1 cellular context compared by ENCODE assay signal in genomic region chr19:5870986-5871394, GRCh38.
TF ChIP-seq lines count a peak whose summit lies in the region.

No MANE protein-coding gene starts in this region.

TF ChIP-seq in HepG2, 621 proteins besides CTCF, POLR2A, EP300 and RAD21 (continued from another document and continues in another):
- TF ChIP-seq CEBPZ (IDR thresholded peaks at IDR 0.05; ENCODE audit: low read length) (no peak), LRRFIP1 (CRISPR knock-in tag; conservative IDR thresholded peaks at IDR 0.05) (no peak), ZNF460 (CRISPR knock-in tag; IDR thresholded peaks at IDR 0.05; ENCODE audit: borderline replicate concordance) (peak; percentile 99), SMAD3 (CRISPR knock-in tag; IDR thresholded peaks at IDR 0.05) (peak; percentile 99), ZNF672 (CRISPR knock-in tag; IDR thresholded peaks at IDR 0.05) (no peak), GMEB2 (CRISPR knock-in tag; IDR thresholded peaks at IDR 0.05; ENCODE audit: low read depth) (0 out of 2 replicates have a peak, but pooled peaks have one; percentile 12), FUBP1 (CRISPR knock-in tag; IDR thresholded peaks at IDR 0.05; ENCODE audit: borderline replicate concordance) (no peak; the same call in 1 of the 2 replicates), SPEN (CRISPR knock-in tag; IDR thresholded peaks at IDR 0.05; ENCODE audit: low read depth) (peak; percentile 80; the same call in 1 of the 2 replicates), NR3C1 (CRISPR knock-in tag; IDR thresholded peaks at IDR 0.05) (no peak), ZNF160 (CRISPR knock-in tag; IDR thresholded peaks at IDR 0.05) (no peak), ZC3H13 (CRISPR knock-in tag; IDR thresholded peaks at IDR 0.05) (peak; percentile 75), BHLHE40 (IDR thresholded peaks at IDR 0.05; ENCODE audit: low read length) (peak; percentile 92), ZBTB14 (CRISPR knock-in tag; IDR thresholded peaks at IDR 0.05) (no peak), ZNF598 (CRISPR knock-in tag; IDR thresholded peaks at IDR 0.05; ENCODE audit: borderline replicate concordance) (no peak), DBP (CRISPR knock-in tag; IDR thresholded peaks at IDR 0.05; ENCODE audit: not compliant biosample characterization) (no peak), ZGPAT (CRISPR knock-in tag; IDR thresholded peaks at IDR 0.05) (peak; percentile 96), ZNF383 (CRISPR knock-in tag; IDR thresholded peaks at IDR 0.05; ENCODE audit: borderline replicate concordance) (no peak), KAT2B (IDR thresholded peaks at IDR 0.05; ENCODE audit: borderline replicate concordance, low read depth, low read length) (no peak), ARID3A (IDR thresholded peaks at IDR 0.05; ENCODE audit: low read depth, low read length) (no peak), ZNF816 (CRISPR knock-in tag; IDR thresholded peaks at IDR 0.05; ENCODE audit: borderline replicate concordance) (no peak), PCBP1 (IDR thresholded peaks at IDR 0.05; ENCODE audit: borderline replicate concordance, low read depth, low read length) (no peak), DNMT1 (CRISPR knock-in tag; IDR thresholded peaks at IDR 0.05) (0 out of 2 replicates have a peak, but pooled peaks have one; percentile 66), HNF4A (CRISPR knock-in tag; IDR thresholded peaks at IDR 0.05) (peak; percentile 98), JDP2 (CRISPR knock-in tag; IDR thresholded peaks at IDR 0.05; ENCODE audit: borderline replicate concordance) (no peak; the same call in 1 of the 2 replicates), NKX3-1 (CRISPR knock-in tag; IDR thresholded peaks at IDR 0.05) (0 out of 2 replicates have a peak, but pooled peaks have one; percentile 71), U2AF2 (IDR thresholded peaks at IDR 0.05; ENCODE audit: low read depth, low read length) (no peak), SRSF9 (IDR thresholded peaks at IDR 0.05; ENCODE audit: borderline replicate concordance, insufficient read depth, low read depth, low read length, poor library complexity, severe bottlenecking) (no peak), HOXD1 (CRISPR knock-in tag; IDR thresholded peaks at IDR 0.05) (peak; percentile 62; the same call in 1 of the 2 replicates), SALL1 (CRISPR knock-in tag; IDR thresholded peaks at IDR 0.05) (peak; percentile 97), ARID2 (CRISPR knock-in tag; IDR thresholded peaks at IDR 0.05; ENCODE audit: borderline replicate concordance) (peak; percentile 83; the same call in 1 of the 2 replicates), SIX4 (CRISPR knock-in tag; IDR thresholded peaks at IDR 0.05) (peak; percentile 82), SMARCC2 (IDR thresholded peaks at IDR 0.05) (no peak), HBP1 (CRISPR knock-in tag; IDR thresholded peaks at IDR 0.05; ENCODE audit: low read depth) (no peak), NFRKB (IDR thresholded peaks at IDR 0.05) (no peak), HMGA1 (CRISPR knock-in tag; conservative IDR thresholded peaks at IDR 0.05) (no peak), CHD2 (IDR thresholded peaks at IDR 0.05; ENCODE audit: low read depth, low read length) (no peak), ATF6 (CRISPR knock-in tag; conservative IDR thresholded peaks at IDR 0.05) (no peak), ATF1 (CRISPR knock-in tag; IDR thresholded peaks at IDR 0.05) (peak; percentile 66), PAX8 (CRISPR knock-in tag; IDR thresholded peaks at IDR 0.05; ENCODE audit: borderline replicate concordance) (no peak), SOX13 (IDR thresholded peaks at IDR 0.05) (peak; percentile 89), SOX13 (CRISPR knock-in tag; conservative IDR thresholded peaks at IDR 0.05 in 1 of 2, IDR thresholded peaks at IDR 0.05 in 1 of 2) (peak in 1 of 2 experiments; percentile 94; a peak in 2 of 4 replicates), RXRB (CRISPR knock-in tag; IDR thresholded peaks at IDR 0.05; ENCODE audit: borderline replicate concordance) (peak; percentile 100), MATR3 (CRISPR knock-in tag; IDR thresholded peaks at IDR 0.05) (no peak), TARDBP (CRISPR knock-in tag; IDR thresholded peaks at IDR 0.05) (peak; percentile 91), ZNF468 (CRISPR knock-in tag; IDR thresholded peaks at IDR 0.05) (no peak), HIVEP1 (CRISPR knock-in tag; IDR thresholded peaks at IDR 0.05) (peak; percentile 44; the same call in 1 of the 2 replicates)
